ENCODE assay signal across 12 cellular contexts in genomic region chr12:120457133-120457532, GRCh38. TPM values are rescaled to one million over a fixed set of nuclear protein-coding genes. Genes with fewer than 3 reads are reported as not detected.
DNase-seq lines count a peak whose midpoint lies in the region; ATAC-seq, FAIRE-seq and TF ChIP-seq lines count a peak whose summit lies in the region.
"Had no signal": no experiment of that assay in that cellular context is flagged by ENCODE, and none has a peak within 500 bp of the region (broad histone marks: within the 10 kb centered on the region; RNA-seq: fewer than 3 reads in every experiment).

No MANE protein-coding gene starts in this region.

- H3K9me1 ChIP-seq in IMR-90 (ENCODE audit: insufficient read depth, low read length) (no peaks in the 10 kb centered on the region), K562 (ENCODE audit: control insufficient read depth, insufficient read depth, low read length) (no peaks in the 10 kb centered on the region)

- H3K56ac ChIP-seq in IMR-90 (ENCODE audit: extremely low read depth, insufficient read depth, low read length): no peak overlapping the region

- H3K4me1 Mint-ChIP-seq in natural killer cell treated with Interleukin-12 subunit alpha and Interleukin-12 subunit beta and Interleukin-15 and Interleukin-18, amount 100 ng/mL, for 72 hours (ENCODE audit: low read depth in 2 of 2): peaks cover 0 to 11% of the 10 kb centered on the region in 2 donors

- H3K27ac ChIP-seq in IMR-90 (ENCODE audit: insufficient read depth, low read length) (no peak overlapping the region), K562 (ENCODE audit: extremely low read depth, low read depth, low read length) (no peak overlapping the region)
- H3K27ac ChIP-seq: tibial artery had no signal

- no peak overlapping the region for H3K18ac ChIP-seq in IMR-90 (ENCODE audit: low read depth, low read length)

- peak overlapping the region; percentile 17 to 49 for H3K27ac Mint-ChIP-seq in natural killer cell treated with Interleukin-12 subunit alpha and Interleukin-12 subunit beta and Interleukin-15 and Interleukin-18, amount 100 ng/mL, for 72 hours

- no peak overlapping the region for H2AK9ac ChIP-seq in IMR-90 (replicated peaks; ENCODE audit: low read depth, low read length, poor library complexity)

- no peak overlapping the region for H3K4me2 ChIP-seq in IMR-90 (ENCODE audit: low read depth, low read length)
- H3K4me2 ChIP-seq in K562 (ENCODE audit: insufficient read depth, low read length): no peak overlapping the region

- H3K4me3 ChIP-seq in IMR-90 (ENCODE audit: insufficient read depth, low read depth, low read length) (no peak overlapping the region), K562 (no peak overlapping the region)
- H3K4me3 ChIP-seq: tibial artery had no signal

- in situ Hi-C loops in IMR-90 (cut with MboI; ENCODE audit: low sequenced_read_pairs) (no loop called here), K562 (cut with MboI) (no loop called here)

- no peak for TF ChIP-seq POLR2A in IMR-90 (IDR thresholded peaks at IDR 0.05; ENCODE audit: low read depth, low read length)
- TF ChIP-seq POLR2A in K562 (conservative IDR thresholded peaks at IDR 0.05): peak; percentile 10; the same call in 1 of the 2 replicates

- H3K27me3 ChIP-seq in IMR-90 (ENCODE audit: control insufficient read depth, insufficient read depth, low read length) (no peaks in the 10 kb centered on the region), K562 (ENCODE audit: control insufficient read depth in 2 of 2, insufficient read depth in 2 of 2, low read length in 2 of 2) (no peaks in the 10 kb centered on the region)
- H3K27me3 ChIP-seq: tibial artery had no signal

- TF ChIP-seq RAD21 in IMR-90 (IDR thresholded peaks at IDR 0.05; ENCODE audit: low read length) (no peak), K562 (CRISPR knock-in tag; conservative IDR thresholded peaks at IDR 0.05 in 1 of 2, IDR thresholded peaks at IDR 0.05 in 1 of 2) (peak in 1 of 2 experiments; percentile 22; a peak in 1 of 4 replicates)

- peaks cover 23% of the 10 kb centered on the region; the same call in 1 of the 2 replicates for H4K20me1 ChIP-seq in IMR-90 (ENCODE audit: insufficient read depth, low read length)
- H4K20me1 ChIP-seq in K562 (replicated peaks; ENCODE audit: control insufficient read depth, insufficient read depth, low read length): 0 out of 2 replicates have a peak, but pooled peaks cover 14% of the 10 kb centered on the region

- CTCF ChIA-PET in IMR-90 (lab: Yijun Ruan, JAX): interaction anchor here (1.7 kb wide), 1 partner anchor 10 kb away, joined by 6 read pairs; no protein-coding TSS in a partner anchor
- CTCF ChIA-PET in K562 (lab: Yijun Ruan, JAX; ENCODE audit: low intra/inter-chr PET ratio): no interaction called here

- H3K27me3 Mint-ChIP-seq in natural killer cell treated with Interleukin-12 subunit alpha and Interleukin-12 subunit beta and Interleukin-15 and Interleukin-18, amount 100 ng/mL, for 72 hours: no peaks in the 10 kb centered on the region

- H3K4ac ChIP-seq in IMR-90 (ENCODE audit: low read depth, low read length): no peak overlapping the region

- H4K5ac ChIP-seq in IMR-90 (ENCODE audit: low read depth, low read length): no peak overlapping the region

- H3K9me3 ChIP-seq in IMR-90 (ENCODE audit: control insufficient read depth, insufficient read depth, low read length): no peaks in the 10 kb centered on the region
- H3K9me3 ChIP-seq in K562 (replicated peaks; ENCODE audit: control insufficient read depth, insufficient read depth, low read depth, low read length): no peaks in the 10 kb centered on the region
- H3K9me3 ChIP-seq: tibial artery had no signal

- WGBS in IMR-90 (ENCODE audit: extremely low coverage in 2 of 2, insufficient read length in 1 of 2), 2 experiments: 100% methylated on average over 3 of the region's 6 CpGs; no CpG with 5 or more reads in 1 of the 2 experiments
- WGBS in K562 (ENCODE audit: insufficient coverage, low coverage, missing lambda C conversion rate): 89% methylated on average over 6 of the region's 6 CpGs

- peak; percentile 15; the same call in 1 of the 2 replicates for TF ChIP-seq CTCF in IMR-90 (conservative IDR thresholded peaks at IDR 0.05; ENCODE audit: low read depth, low read length)
- TF ChIP-seq CTCF in K562 (IDR thresholded peaks at IDR 0.05 in 2 of 3, conservative IDR thresholded peaks at IDR 0.05 in 1 of 3; ENCODE audit: insufficient read depth in 2 of 3, low read depth in 1 of 3, low read length in 3 of 3): peak; percentile 43 to 56 (median 53)

- no TSS peak for BruUV-seq in IMR-90 (replicated peaks; lab: Mats Ljungman, UMichigan)
- no TSS peak for BruUV-seq in K562 (replicated peaks; lab: Mats Ljungman, UMichigan)

- no peak overlapping the region for H2AK5ac ChIP-seq in IMR-90 (ENCODE audit: low read depth, low read length)

- no peak for ATAC-seq in IMR-90 (ENCODE audit: low read depth)
- ATAC-seq in K562: peak; percentile 54
- no peak for ATAC-seq in natural killer cell treated with Interleukin-12 subunit alpha and Interleukin-12 subunit beta and Interleukin-15 and Interleukin-18, amount 100 ng/mL, for 72 hours

- dilution Hi-C loops in IMR-90 (cut with HindIII; ENCODE audit: low sequenced_read_pairs, unreplicated experiment): no loop called here

- no peak overlapping the region for H2BK15ac ChIP-seq in IMR-90 (ENCODE audit: low read depth, low read length)

- peak; percentile 67 for FAIRE-seq in K562 (lab: Jason Lieb, UNC)

- H2BK120ac ChIP-seq in IMR-90 (ENCODE audit: low read depth, low read length): no peak overlapping the region

- no peaks in the 10 kb centered on the region for H3K9me3 Mint-ChIP-seq in natural killer cell treated with Interleukin-12 subunit alpha and Interleukin-12 subunit beta and Interleukin-15 and Interleukin-18, amount 100 ng/mL, for 72 hours

- no peak overlapping the region for H2BK5ac ChIP-seq in IMR-90 (ENCODE audit: low read depth, low read length, poor library complexity, severe bottlenecking)

- H3K23ac ChIP-seq in IMR-90 (ENCODE audit: low read depth, low read length): no peak overlapping the region

- no peak overlapping the region for H3K4me3 Mint-ChIP-seq in natural killer cell treated with Interleukin-12 subunit alpha and Interleukin-12 subunit beta and Interleukin-15 and Interleukin-18, amount 100 ng/mL, for 72 hours

- H3K9ac ChIP-seq in IMR-90 (ENCODE audit: low read depth, low read length): no peak overlapping the region
- H3K9ac ChIP-seq in K562 (ENCODE audit: insufficient read depth in 1 of 2, low read depth in 2 of 2, low read length in 2 of 2): no peak overlapping the region

- H3K79me1 ChIP-seq in IMR-90 (ENCODE audit: low read depth in 1 of 2, low read length in 2 of 2): peaks cover 11 to 44% of the 10 kb centered on the region in 2 experiments; a peak in 3 of 4 replicates

- peaks cover 57% of the 10 kb centered on the region for H3K36me3 ChIP-seq in IMR-90 (ENCODE audit: control insufficient read depth, insufficient read depth, low read length)
- peaks cover 95% of the 10 kb centered on the region for H3K36me3 ChIP-seq in K562 (ENCODE audit: control insufficient read depth, insufficient read depth, low read length)

- no peak overlapping the region for H2BK20ac ChIP-seq in IMR-90 (ENCODE audit: low read depth, low read length)

- no peak for TF ChIP-seq EP300 in K562 (IDR thresholded peaks at IDR 0.05; ENCODE audit: low read length)

- POLR2A ChIA-PET in IMR-90 (lab: Charles Lee; ENCODE audit: unreplicated experiment): no interaction called here
- POLR2A ChIA-PET in K562 (lab: Yijun Ruan, JAX): interaction anchor here (0.7 to 8.1 kb wide), 7 partner anchors 8 to 39 kb away, joined by 3 to 38 read pairs (median 5); partner anchors contain the start of genes DYNLL1, GATC and TRIAP1

- H4K91ac ChIP-seq in IMR-90 (ENCODE audit: insufficient read depth, low read depth, low read length): no peak overlapping the region

- intact Hi-C loops in IMR-90 (cut with micrococcal nuclease) (no loop called here), K562 (cut with micrococcal nuclease) (no loop called here)

- H3K36me3 Mint-ChIP-seq in natural killer cell treated with Interleukin-12 subunit alpha and Interleukin-12 subunit beta and Interleukin-15 and Interleukin-18, amount 100 ng/mL, for 72 hours: peaks cover 20% of the 10 kb centered on the region

- peak; percentile 54 for DNase-seq in DMS 273 (lab: John Stamatoyannopoulos, UW; ENCODE audit: unreplicated experiment)
- DNase-seq in DMS 273 treated with DMSO at 0.1 percent for 48 hours (lab: John Stamatoyannopoulos, UW): no peak
- DNase-seq in IMR-90: no peak
- peak; percentile 25 to 42 (median 38) for DNase-seq in K562 (ENCODE audit: extremely low read depth in 1 of 4, low spot score in 3 of 4)
- DNase-seq in natural killer cell treated with Interleukin-12 subunit alpha and Interleukin-12 subunit beta and Interleukin-15 and Interleukin-18, amount 100 ng/mL, for 72 hours (ENCODE audit: low spot score): no peak
- DNase-seq in RKO (ENCODE audit: low spot score): no peak
- DNase-seq in NK-92 (lab: John Stamatoyannopoulos, UW; ENCODE audit: unreplicated experiment): no peak
- DNase-seq in amygdala (lab: John Stamatoyannopoulos, UW): no peak
- DNase-seq: 8988T, cerebellar nuclear complex, NCI-H2227 treated with DMSO at 0.1 percent for 48 hours, tibial artery had no signal

- H3K4me1 ChIP-seq in IMR-90 (ENCODE audit: control insufficient read depth, insufficient read depth, low read length) (no peaks in the 10 kb centered on the region), K562 (replicated peaks in 1 of 2; ENCODE audit: control insufficient read depth in 2 of 2, insufficient read depth in 2 of 2, low read length in 2 of 2) (no peaks in the 10 kb centered on the region)
- H3K4me1 ChIP-seq: tibial artery had no signal

- H3K14ac ChIP-seq in IMR-90 (replicated peaks; ENCODE audit: low read depth, low read length): no peak overlapping the region

- H4K8ac ChIP-seq in IMR-90 (ENCODE audit: low read depth in 2 of 2, low read length in 2 of 2): no peak overlapping the region

- H2AFZ ChIP-seq in IMR-90 (replicated peaks; ENCODE audit: low read length, poor library complexity) (no peak overlapping the region), K562 (ENCODE audit: low read depth, low read length) (no peak overlapping the region)

- H3K79me2 ChIP-seq in K562 (ENCODE audit: control insufficient read depth, insufficient read depth, low read length): 0 out of 3 replicates have a peak, but pooled peaks cover 3% of the 10 kb centered on the region

RNA-seq across cellular contexts. Expression of gene GATC, which starts 10.9 kb away (rescaled TPM):
- total RNA-seq in IMR-90 (2012; rRNA removed) (15.6 and 16.5 TPM in 2 replicates), K562 (2014; rRNA removed) (22.2 and 29.0 TPM in 2 replicates), K562 (2014; rRNA removed; fragmentation: Illumina TruSeq; extraction: Trizol) (28.2 and 29.5 TPM in 2 replicates), K562 (2015; rRNA removed; fragmentation: Illumina TruSeq; extraction: Trizol) (27.1 and 29.0 TPM in 2 replicates), K562 (2021) (52.6 and 53.6 TPM in 2 replicates)
- polyA plus RNA-seq in IMR-90 (2012; rRNA removed) (7.6 and 8.7 TPM in 2 replicates), K562 (2011; rRNA removed) (30.1 and 38.9 TPM in 2 replicates), K562 (2014; fragmentation: Illumina TruSeq; extraction: Trizol) (29.7 and 38.9 TPM in 2 replicates), K562 (2014; fragmentation: Nextera tagmentation; extraction: Ambion mirVana) (10 to 100 TPM in 1 of 2 experiments, 1 to 10 TPM in 1; 5.8 to 14.3 TPM), K562 (2014; rRNA removed) (24.0 and 24.2 TPM in 2 replicates)
- 3.9 and 5.5 TPM in 2 replicates for polyA plus RNA-seq in IMR-90 (2012; cell fraction: cytosol; rRNA removed)
- polyA plus RNA-seq in IMR-90 (2012; cell fraction: nucleus; rRNA removed; ENCODE audit: low replicate concordance): 5.0 and 12.8 TPM in 2 replicates
- total RNA-seq in K562 (2011; cell fraction: chromatin; rRNA removed; ENCODE audit: low replicate concordance): 17.9 and 20.6 TPM in 2 replicates
- total RNA-seq in K562 (2011; cell fraction: nucleolus; rRNA removed): 14.3 and 15.7 TPM in 2 replicates
- 22.1 and 34.4 TPM in 2 replicates for total RNA-seq in K562 (2011; cell fraction: nucleoplasm; rRNA removed)
- polyA plus RNA-seq in K562 (2011; cell fraction: cytosol; rRNA removed): 18.8 and 22.9 TPM in 2 replicates
- polyA plus RNA-seq in K562 (2011; cell fraction: nucleus; rRNA removed): 21.7 and 29.0 TPM in 2 replicates
- 18.9 and 20.0 TPM in 2 replicates for polyA plus RNA-seq in K562 (2012)
- 27.7 and 28.0 TPM in 2 replicates for polyA minus RNA-seq in K562 (2011; rRNA and poly(A)+ RNA removed)
- 11.5 and 11.9 TPM in 2 replicates for polyA minus RNA-seq in K562 (2011; cell fraction: cytosol; rRNA and poly(A)+ RNA removed)
- 7.8 and 10.0 TPM in 2 replicates for polyA minus RNA-seq in K562 (2011; cell fraction: nucleus; rRNA and poly(A)+ RNA removed)
- total RNA-seq in natural killer cell treated with Interleukin-12 subunit alpha and Interleukin-12 subunit beta and Interleukin-15 and Interleukin-18, amount 100 ng/mL, for 72 hours: 10 to 100 TPM; 28.2 to 31.8 TPM

RNA-seq across cellular contexts. Expression of gene TRIAP1, which starts 10.9 kb away (rescaled TPM):
- total RNA-seq in IMR-90 (2012; rRNA removed) (19.2 and 45.5 TPM in 2 replicates), K562 (2014; rRNA removed) (37.3 and 38.8 TPM in 2 replicates), K562 (2014; rRNA removed; fragmentation: Illumina TruSeq; extraction: Trizol) (78.4 and 80.9 TPM in 2 replicates), K562 (2015; rRNA removed; fragmentation: Illumina TruSeq; extraction: Trizol) (56.3 and 65.4 TPM in 2 replicates), K562 (2021) (53.2 and 55.3 TPM in 2 replicates)
- polyA plus RNA-seq in IMR-90 (2012; rRNA removed) (23.2 and 32.3 TPM in 2 replicates), K562 (2011; rRNA removed) (53.5 and 85.7 TPM in 2 replicates), K562 (2014; fragmentation: Illumina TruSeq; extraction: Trizol) (59.8 and 64.9 TPM in 2 replicates), K562 (2014; fragmentation: Nextera tagmentation; extraction: Ambion mirVana) (100 to 1,000 TPM; 354 TPM), K562 (2014; rRNA removed) (60.6 and 73.3 TPM in 2 replicates)
- 5.8 and 6.9 TPM in 2 replicates for polyA plus RNA-seq in IMR-90 (2012; cell fraction: cytosol; rRNA removed)
- 1.6 and 10.6 TPM in 2 replicates for polyA plus RNA-seq in IMR-90 (2012; cell fraction: nucleus; rRNA removed; ENCODE audit: low replicate concordance)
- total RNA-seq in K562 (2011; cell fraction: chromatin; rRNA removed; ENCODE audit: low replicate concordance): 11.4 and 14.2 TPM in 2 replicates
- 14.3 and 14.8 TPM in 2 replicates for total RNA-seq in K562 (2011; cell fraction: nucleolus; rRNA removed)
- 17.2 and 23.1 TPM in 2 replicates for total RNA-seq in K562 (2011; cell fraction: nucleoplasm; rRNA removed)
- polyA plus RNA-seq in K562 (2011; cell fraction: cytosol; rRNA removed): 12.9 and 27.2 TPM in 2 replicates
- 10.3 and 16.9 TPM in 2 replicates for polyA plus RNA-seq in K562 (2011; cell fraction: nucleus; rRNA removed)
- polyA plus RNA-seq in K562 (2012): 28.3 and 77.9 TPM in 2 replicates
- 27.3 and 27.5 TPM in 2 replicates for polyA minus RNA-seq in K562 (2011; rRNA and poly(A)+ RNA removed)
- 16.0 and 19.2 TPM in 2 replicates for polyA minus RNA-seq in K562 (2011; cell fraction: cytosol; rRNA and poly(A)+ RNA removed)
- 5.7 and 13.3 TPM in 2 replicates for polyA minus RNA-seq in K562 (2011; cell fraction: nucleus; rRNA and poly(A)+ RNA removed)
- 10 to 100 TPM; 28.9 to 36.2 TPM for total RNA-seq in natural killer cell treated with Interleukin-12 subunit alpha and Interleukin-12 subunit beta and Interleukin-15 and Interleukin-18, amount 100 ng/mL, for 72 hours

RNA-seq across cellular contexts. Expression of gene SRSF9, which starts 12.4 kb away (rescaled TPM):
- total RNA-seq in IMR-90 (2012; rRNA removed) (102 and 196 TPM in 2 replicates), K562 (2014; rRNA removed) (255 and 271 TPM in 2 replicates), K562 (2014; rRNA removed; fragmentation: Illumina TruSeq; extraction: Trizol) (230 and 244 TPM in 2 replicates), K562 (2015; rRNA removed; fragmentation: Illumina TruSeq; extraction: Trizol) (241 and 243 TPM in 2 replicates), K562 (2021) (280 and 286 TPM in 2 replicates)
- polyA plus RNA-seq in IMR-90 (2012; rRNA removed) (132 and 143 TPM in 2 replicates), K562 (2011; rRNA removed) (159 and 203 TPM in 2 replicates), K562 (2014; fragmentation: Illumina TruSeq; extraction: Trizol) (180 and 188 TPM in 2 replicates), K562 (2014; fragmentation: Nextera tagmentation; extraction: Ambion mirVana) (10 to 100 TPM; 40.3 to 50.5 TPM), K562 (2014; rRNA removed) (291 and 296 TPM in 2 replicates)
- polyA plus RNA-seq in IMR-90 (2012; cell fraction: cytosol; rRNA removed): 145 and 193 TPM in 2 replicates
- polyA plus RNA-seq in IMR-90 (2012; cell fraction: nucleus; rRNA removed; ENCODE audit: low replicate concordance): 100 and 179 TPM in 2 replicates
- 133 and 204 TPM in 2 replicates for total RNA-seq in K562 (2011; cell fraction: chromatin; rRNA removed; ENCODE audit: low replicate concordance)
- total RNA-seq in K562 (2011; cell fraction: nucleolus; rRNA removed): 102 and 104 TPM in 2 replicates
- total RNA-seq in K562 (2011; cell fraction: nucleoplasm; rRNA removed): 154 and 192 TPM in 2 replicates
- 126 and 188 TPM in 2 replicates for polyA plus RNA-seq in K562 (2011; cell fraction: cytosol; rRNA removed)
- polyA plus RNA-seq in K562 (2011; cell fraction: nucleus; rRNA removed): 163 and 219 TPM in 2 replicates
- 188 and 307 TPM in 2 replicates for polyA plus RNA-seq in K562 (2012)
- 130 and 156 TPM in 2 replicates for polyA minus RNA-seq in K562 (2011; rRNA and poly(A)+ RNA removed)
- 94.9 and 103 TPM in 2 replicates for polyA minus RNA-seq in K562 (2011; cell fraction: cytosol; rRNA and poly(A)+ RNA removed)
- polyA minus RNA-seq in K562 (2011; cell fraction: nucleus; rRNA and poly(A)+ RNA removed): 76.5 and 108 TPM in 2 replicates
- 100 to 1,000 TPM; 246 to 331 TPM for total RNA-seq in natural killer cell treated with Interleukin-12 subunit alpha and Interleukin-12 subunit beta and Interleukin-15 and Interleukin-18, amount 100 ng/mL, for 72 hours

RNA-seq across cellular contexts. Expression of gene COX6A1, which starts 19.2 kb away (rescaled TPM):
- 339 and 396 TPM in 2 replicates for total RNA-seq in IMR-90 (2012; rRNA removed)
- polyA plus RNA-seq in IMR-90 (2012; rRNA removed): 541 and 664 TPM in 2 replicates
- polyA plus RNA-seq in IMR-90 (2012; cell fraction: cytosol; rRNA removed): 1,474 and 2,112 TPM in 2 replicates
- 252 and 454 TPM in 2 replicates for polyA plus RNA-seq in IMR-90 (2012; cell fraction: nucleus; rRNA removed; ENCODE audit: low replicate concordance)
- total RNA-seq in K562 (2011; cell fraction: chromatin; rRNA removed; ENCODE audit: low replicate concordance): 82.0 and 133 TPM in 2 replicates
- 297 and 320 TPM in 2 replicates for total RNA-seq in K562 (2011; cell fraction: nucleolus; rRNA removed)
- total RNA-seq in K562 (2011; cell fraction: nucleoplasm; rRNA removed): 251 and 255 TPM in 2 replicates
- 931 and 1,004 TPM in 2 replicates for total RNA-seq in K562 (2014; rRNA removed)
- total RNA-seq in K562 (2014; rRNA removed; fragmentation: Illumina TruSeq; extraction: Trizol): 412 and 414 TPM in 2 replicates
- total RNA-seq in K562 (2015; rRNA removed; fragmentation: Illumina TruSeq; extraction: Trizol): 602 and 624 TPM in 2 replicates
- total RNA-seq in K562 (2021): 597 and 695 TPM in 2 replicates
- 767 and 895 TPM in 2 replicates for polyA plus RNA-seq in K562 (2011; rRNA removed)
- polyA plus RNA-seq in K562 (2011; cell fraction: cytosol; rRNA removed): 2,103 and 2,986 TPM in 2 replicates
- polyA plus RNA-seq in K562 (2011; cell fraction: nucleus; rRNA removed): 1,412 and 1,636 TPM in 2 replicates
- 684 and 920 TPM in 2 replicates for polyA plus RNA-seq in K562 (2012)
- 978 and 1,143 TPM in 2 replicates for polyA plus RNA-seq in K562 (2014; fragmentation: Illumina TruSeq; extraction: Trizol)
- polyA plus RNA-seq in K562 (2014; fragmentation: Nextera tagmentation; extraction: Ambion mirVana): 1,000 to 10,000 TPM; 3,092 to 4,142 TPM
- 1,391 and 1,423 TPM in 2 replicates for polyA plus RNA-seq in K562 (2014; rRNA removed)
- polyA minus RNA-seq in K562 (2011; rRNA and poly(A)+ RNA removed): 235 and 279 TPM in 2 replicates
- 175 and 210 TPM in 2 replicates for polyA minus RNA-seq in K562 (2011; cell fraction: cytosol; rRNA and poly(A)+ RNA removed)
- polyA minus RNA-seq in K562 (2011; cell fraction: nucleus; rRNA and poly(A)+ RNA removed): 147 and 169 TPM in 2 replicates
- total RNA-seq in natural killer cell treated with Interleukin-12 subunit alpha and Interleukin-12 subunit beta and Interleukin-15 and Interleukin-18, amount 100 ng/mL, for 72 hours: 100 to 1,000 TPM; 320 to 343 TPM

RNA-seq across cellular contexts. Expression of gene DYNLL1, which starts 38.8 kb away (rescaled TPM):
- total RNA-seq in IMR-90 (2012; rRNA removed) (696 and 709 TPM in 2 replicates), K562 (2014; rRNA removed) (303 and 473 TPM in 2 replicates), K562 (2014; rRNA removed; fragmentation: Illumina TruSeq; extraction: Trizol) (430 and 468 TPM in 2 replicates), K562 (2015; rRNA removed; fragmentation: Illumina TruSeq; extraction: Trizol) (587 and 631 TPM in 2 replicates), K562 (2021) (364 and 386 TPM in 2 replicates)
- polyA plus RNA-seq in IMR-90 (2012; rRNA removed) (627 and 663 TPM in 2 replicates), K562 (2011; rRNA removed) (439 and 456 TPM in 2 replicates), K562 (2014; fragmentation: Illumina TruSeq; extraction: Trizol) (531 and 637 TPM in 2 replicates), K562 (2014; fragmentation: Nextera tagmentation; extraction: Ambion mirVana) (1,000 to 10,000 TPM in 1 of 2 experiments, 100 to 1,000 TPM in 1; 921 to 1,112 TPM), K562 (2014; rRNA removed) (397 and 529 TPM in 2 replicates)
- 559 and 576 TPM in 2 replicates for polyA plus RNA-seq in IMR-90 (2012; cell fraction: cytosol; rRNA removed)
- 164 and 313 TPM in 2 replicates for polyA plus RNA-seq in IMR-90 (2012; cell fraction: nucleus; rRNA removed; ENCODE audit: low replicate concordance)
- 64.0 and 73.7 TPM in 2 replicates for total RNA-seq in K562 (2011; cell fraction: chromatin; rRNA removed; ENCODE audit: low replicate concordance)
- total RNA-seq in K562 (2011; cell fraction: nucleolus; rRNA removed): 55.7 and 76.0 TPM in 2 replicates
- 81.5 and 104 TPM in 2 replicates for total RNA-seq in K562 (2011; cell fraction: nucleoplasm; rRNA removed)
- 295 and 360 TPM in 2 replicates for polyA plus RNA-seq in K562 (2011; cell fraction: cytosol; rRNA removed)
- 186 and 231 TPM in 2 replicates for polyA plus RNA-seq in K562 (2011; cell fraction: nucleus; rRNA removed)
- polyA plus RNA-seq in K562 (2012): 522 and 759 TPM in 2 replicates
- 184 and 185 TPM in 2 replicates for polyA minus RNA-seq in K562 (2011; rRNA and poly(A)+ RNA removed)
- polyA minus RNA-seq in K562 (2011; cell fraction: cytosol; rRNA and poly(A)+ RNA removed): 96.5 and 118 TPM in 2 replicates
- polyA minus RNA-seq in K562 (2011; cell fraction: nucleus; rRNA and poly(A)+ RNA removed): 34.9 and 72.1 TPM in 2 replicates
- total RNA-seq in natural killer cell treated with Interleukin-12 subunit alpha and Interleukin-12 subunit beta and Interleukin-15 and Interleukin-18, amount 100 ng/mL, for 72 hours: 100 to 1,000 TPM; 207 to 267 TPM

Comparison
In these comparisons a context has a peak if more than half of its experiments do, and no peak if none do; other contexts are left out.
1. DNase-seq: peak in DMS 273 (single experiment) and K562 (4 of 4); none in DMS 273 treated with DMSO at 0.1 percent for 48 hours (single experiment), IMR-90 (single experiment), natural killer cell treated with Interleukin-12 subunit alpha and Interleukin-12 subunit beta and Interleukin-15 and Interleukin-18, amount 100 ng/mL, for 72 hours (single experiment), RKO (single experiment), NK-92 (single experiment) and amygdala (0 of 56).